ENCODE assay signal across 9 cellular contexts in the genomic region with DNA sequence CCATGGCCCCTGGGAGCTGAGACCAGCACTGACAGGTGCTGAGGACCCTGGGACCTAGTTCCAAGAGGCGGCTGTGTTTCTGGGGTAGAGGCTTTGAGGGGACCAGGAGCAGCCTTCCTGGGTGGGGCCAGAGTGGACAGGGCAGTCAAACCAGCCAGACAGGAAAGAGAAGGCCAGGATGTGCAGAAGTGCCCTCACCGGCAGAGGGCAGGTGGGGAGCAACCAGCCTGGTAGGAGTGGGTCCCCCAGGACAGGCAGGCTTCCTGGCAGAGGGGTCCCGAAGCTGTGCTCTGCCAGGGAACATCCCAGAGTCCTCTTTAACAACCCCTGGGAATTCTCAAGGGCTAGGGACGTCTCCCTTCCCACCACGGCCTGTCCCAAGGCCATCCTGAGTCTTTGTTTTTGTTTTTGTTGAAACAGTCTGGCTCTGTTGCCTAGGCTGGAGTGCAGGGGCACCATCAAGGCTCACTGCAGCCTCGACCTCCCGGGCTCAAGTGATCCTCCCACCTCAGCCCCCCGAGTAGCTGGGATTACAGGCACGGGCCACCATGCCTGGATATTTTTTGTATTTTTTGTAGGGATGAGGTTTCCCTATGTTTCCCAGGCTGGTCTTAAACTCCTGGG. TPM values are rescaled to one million over a fixed set of nuclear protein-coding genes. Genes with fewer than 3 reads are reported as not detected.
DNase-seq lines count a peak whose midpoint lies in the region; TF ChIP-seq lines count a peak whose summit lies in the region.
"Had no signal": no experiment of that assay in that cellular context is flagged by ENCODE, and none has a peak within 500 bp of the region (broad histone marks: within the 10 kb centered on the region; RNA-seq: fewer than 3 reads in every experiment).

No MANE protein-coding gene starts in this region.

- no peak overlapping the region for H3K27ac ChIP-seq in effector memory CD4-positive, alpha-beta T cell (ENCODE audit: insufficient read depth, low read length, poor library complexity, severe bottlenecking)
- H3K27ac ChIP-seq: thoracic aorta had no signal

- peak; percentile 36 for TF ChIP-seq CTCF in AG10803 (conservative IDR thresholded peaks at IDR 0.05; ENCODE audit: low read length)
- TF ChIP-seq CTCF in LNCaP clone FGC (IDR thresholded peaks at IDR 0.05; ENCODE audit: control insufficient read depth, extremely low read depth, insufficient read depth), result peak; percentile 59
- TF ChIP-seq CTCF in fibroblast of villous mesenchyme (IDR thresholded peaks at IDR 0.05; ENCODE audit: insufficient read depth, low read depth, low read length), result peak; percentile 26

- no peak overlapping the region for H3K4me3 ChIP-seq in AG10803 (ENCODE audit: low read length)
- H3K4me3 ChIP-seq in LNCaP clone FGC (ENCODE audit: low read depth, low read length), result no peak overlapping the region
- no peak overlapping the region for H3K4me3 ChIP-seq in fibroblast of villous mesenchyme (ENCODE audit: low read depth, low read length)
- no peak overlapping the region for H3K4me3 ChIP-seq in effector memory CD4-positive, alpha-beta T cell (ENCODE audit: insufficient read depth, low read depth, low read length, poor library complexity, severe bottlenecking)
- H3K4me3 ChIP-seq: thoracic aorta had no signal

- H3K27me3 ChIP-seq in effector memory CD4-positive, alpha-beta T cell (replicated peaks; ENCODE audit: control insufficient read depth, insufficient read depth, low read length, poor library complexity, severe bottlenecking), result no peaks in the 10 kb centered on the region

- intact Hi-C loops in posterior vena cava (cut with DNase I), result loop anchor here in 1 of 2 donors (10.0 kb wide), 1 partner anchor 88 kb away; no protein-coding TSS in a partner anchor

- H3K9me3 ChIP-seq in effector memory CD4-positive, alpha-beta T cell (ENCODE audit: control insufficient read depth, low read length), result no peaks in the 10 kb centered on the region
- H3K9me3 ChIP-seq: thoracic aorta had no signal

- no peaks in the 10 kb centered on the region for H3K36me3 ChIP-seq in effector memory CD4-positive, alpha-beta T cell (ENCODE audit: control insufficient read depth, insufficient read depth, low read length)
- H3K36me3 ChIP-seq: thoracic aorta had no signal

- DNase-seq in AG10803 (ENCODE audit: low read depth) (no peak), LNCaP clone FGC (ENCODE audit: low read depth) (peak; percentile 36), fibroblast of villous mesenchyme (ENCODE audit: low read depth) (no peak), HuH-7 (ENCODE audit: low spot score) (no peak), posterior vena cava (ENCODE audit: low spot score) (no peak)
- no peak for DNase-seq in effector memory CD4-positive, alpha-beta T cell
- DNase-seq: CD8-positive, alpha-beta memory T cell had no signal

- no peaks in the 10 kb centered on the region for H3K4me1 ChIP-seq in effector memory CD4-positive, alpha-beta T cell (ENCODE audit: control insufficient read depth, insufficient read depth, low read length, poor library complexity, severe bottlenecking)

RNA-seq across cellular contexts. Expression of gene HIPK4, which starts 3.0 kb away (rescaled TPM):
- total RNA-seq in fibroblast of villous mesenchyme (under 0.01 TPM in 2 replicates), posterior vena cava (under 1 TPM in 1 of 2 donors, not detected in 1; 0.29 TPM)
- total RNA-seq: CD8-positive, alpha-beta memory T cell; glomerular endothelial cell; thoracic aorta had no signal

RNA-seq across cellular contexts. Expression of gene PRX, which starts 20.2 kb away (rescaled TPM):
- 0.86 and 1.9 TPM in 2 replicates for total RNA-seq in fibroblast of villous mesenchyme
- total RNA-seq in posterior vena cava, result 1 to 10 TPM; 3.4 to 3.5 TPM

RNA-seq across cellular contexts. Expression of gene SERTAD1, which starts 32.8 kb away (rescaled TPM):
- total RNA-seq in fibroblast of villous mesenchyme, result 20.0 and 22.0 TPM in 2 replicates
- total RNA-seq in posterior vena cava, result 10 to 100 TPM; 12.2 to 16.2 TPM

RNA-seq across cellular contexts. Expression of gene PLD3, which starts 44.5 kb away (rescaled TPM):
- 146 and 152 TPM in 2 replicates for total RNA-seq in fibroblast of villous mesenchyme
- 100 to 1,000 TPM; 153 to 281 TPM for total RNA-seq in posterior vena cava

RNA-seq across cellular contexts. Expression of gene C19orf47, which starts 44.8 kb away (rescaled TPM):
- total RNA-seq in fibroblast of villous mesenchyme, result 11.2 and 11.9 TPM in 2 replicates
- 10 to 100 TPM; 13.2 to 16.9 TPM for total RNA-seq in posterior vena cava
